In genomic region chr5:2981652-2982051, GRCh38 we compare ENCODE assay signal across 27 cellular contexts.
"Had no signal": no experiment of that assay in that cellular context is flagged by ENCODE, and none has a peak within 500 bp of the region (broad histone marks: within the 10 kb centered on the region; RNA-seq: fewer than 3 reads in every experiment).

No MANE protein-coding gene starts in this region.

- H3K36me3 Mint-ChIP-seq: natural killer cell; stimulated activated effector memory CD8-positive, alpha-beta T cell treated with anti-CD3 and anti-CD28 coated beads, Interleukin-12 subunit alpha, Interleukin-12 subunit beta, amount 100 ng/mL, for 72 hours; stimulated activated naive B cell treated with anti-CD40 and anti-IgM and Interleukin-4, amounts not matched to agents 10 μg/mL and 1 μg/mL and 100 μg/mL, for 72 hours had no signal

- H3K27me3 ChIP-seq: neural progenitor cell, pancreas, right atrium auricular region, right lobe of liver, sigmoid colon, stomach, thyroid gland, tibial nerve, upper lobe of left lung, vagina had no signal

- H3K4me1 Mint-ChIP-seq: naive thymus-derived CD4-positive, alpha-beta T cell; natural killer cell; nephron; stimulated activated effector memory CD8-positive, alpha-beta T cell treated with anti-CD3 and anti-CD28 coated beads, Interleukin-12 subunit alpha, Interleukin-12 subunit beta, amount 100 ng/mL, for 72 hours; stimulated activated naive B cell treated with anti-CD40 and anti-IgM and Interleukin-4, amounts not matched to agents 10 μg/mL and 1 μg/mL and 100 μg/mL, for 72 hours had no signal

- H3K27me3 Mint-ChIP-seq: naive thymus-derived CD4-positive, alpha-beta T cell; stimulated activated naive B cell treated with anti-CD40 and anti-IgM and Interleukin-4, amounts not matched to agents 10 μg/mL and 1 μg/mL and 100 μg/mL, for 72 hours; stimulated activated naive CD8-positive, alpha-beta T cell treated with anti-CD3 and anti-CD28 coated beads, Interleukin-15, Interleukin-2, amounts not matched to agents 100 ng/mL and 50 ng/mL, for 24 hours had no signal

- H3K9me3 ChIP-seq: pancreas, prostate gland, right atrium auricular region, right lobe of liver, sigmoid colon, stomach, thoracic aorta, thyroid gland, tibial nerve, upper lobe of left lung, vagina had no signal

- H3K4me3 Mint-ChIP-seq: naive thymus-derived CD4-positive, alpha-beta T cell; natural killer cell; nephron; neural progenitor cell; stimulated activated effector memory CD8-positive, alpha-beta T cell treated with anti-CD3 and anti-CD28 coated beads, Interleukin-12 subunit alpha, Interleukin-12 subunit beta, amount 100 ng/mL, for 72 hours; stimulated activated naive B cell treated with anti-CD40 and anti-IgM and Interleukin-4, amounts not matched to agents 10 μg/mL and 1 μg/mL and 100 μg/mL, for 72 hours; stimulated activated naive CD8-positive, alpha-beta T cell treated with anti-CD3 and anti-CD28 coated beads, Interleukin-15, Interleukin-2, amounts not matched to agents 100 ng/mL and 50 ng/mL, for 24 hours had no signal

- ATAC-seq: naive thymus-derived CD4-positive, alpha-beta T cell; natural killer cell; pancreas; right lobe of liver; stimulated activated effector memory CD8-positive, alpha-beta T cell treated with anti-CD3 and anti-CD28 coated beads, Interleukin-12 subunit alpha, Interleukin-12 subunit beta, amount 100 ng/mL, for 72 hours; stimulated activated naive B cell treated with anti-CD40 and anti-IgM and Interleukin-4, amounts not matched to agents 10 μg/mL and 1 μg/mL and 100 μg/mL, for 72 hours had no signal

- H3K4me3 ChIP-seq: neural progenitor cell, pancreas, prostate gland, right atrium auricular region, right lobe of liver, sigmoid colon, stomach, thoracic aorta, thyroid gland, tibial nerve, upper lobe of left lung, vagina had no signal

- H3K27ac Mint-ChIP-seq: naive thymus-derived CD4-positive, alpha-beta T cell; natural killer cell; nephron; neural progenitor cell; stimulated activated effector memory CD8-positive, alpha-beta T cell treated with anti-CD3 and anti-CD28 coated beads, Interleukin-12 subunit alpha, Interleukin-12 subunit beta, amount 100 ng/mL, for 72 hours; stimulated activated naive B cell treated with anti-CD40 and anti-IgM and Interleukin-4, amounts not matched to agents 10 μg/mL and 1 μg/mL and 100 μg/mL, for 72 hours; stimulated activated naive CD8-positive, alpha-beta T cell treated with anti-CD3 and anti-CD28 coated beads, Interleukin-15, Interleukin-2, amounts not matched to agents 100 ng/mL and 50 ng/mL, for 24 hours had no signal

- H3K4me1 ChIP-seq: neural progenitor cell, pancreas, prostate gland, right atrium auricular region, right lobe of liver, sigmoid colon, stomach, thyroid gland, tibial nerve, upper lobe of left lung, vagina had no signal

- H3K36me3 ChIP-seq: neural progenitor cell, pancreas, prostate gland, right atrium auricular region, right lobe of liver, sigmoid colon, stomach, thoracic aorta, thyroid gland, tibial nerve, upper lobe of left lung, vagina had no signal

- DNase-seq: naive thymus-derived CD4-positive, alpha-beta T cell; natural killer cell; occipital lobe; pancreas; retina; right lobe of liver; sigmoid colon; small intestine; stimulated activated CD4-positive, alpha-beta T cell treated with anti-CD3 and anti-CD28 coated beads, Interleukin-15, amount 100 ng/mL, for 24 hours; stimulated activated CD4-positive, alpha-beta T cell treated with anti-CD3 and anti-CD28 coated beads, Interleukin-2, amount 100 ng/mL, for 24 hours; stimulated activated CD4-positive, alpha-beta T cell treated with anti-CD3 and anti-CD28 coated beads, Interleukin-2, amount 100 ng/mL, for 48 hours; stimulated activated CD4-positive, alpha-beta T cell treated with anti-CD3 and anti-CD28 coated beads, Interleukin-4, amount 100 ng/mL, for 24 hours; stimulated activated naive B cell treated with anti-CD40 and anti-IgM and Interleukin-4, amounts not matched to agents 10 μg/mL and 1 μg/mL and 100 μg/mL, for 72 hours; stimulated activated naive CD4-positive, alpha-beta T cell treated with Interleukin-2 at 50 U/mL for 16 hours; stomach; thyroid gland; trophoblast cell; upper lobe of left lung had no signal

- H3K27ac ChIP-seq: neural progenitor cell, pancreas, prostate gland, right atrium auricular region, right lobe of liver, sigmoid colon, stomach, thoracic aorta, thyroid gland, tibial nerve, upper lobe of left lung, vagina had no signal
